In genomic region chr12:114764516-114764915, GRCh38 we compare ENCODE assay signal across 1 cellular context.
TF ChIP-seq lines count a peak whose summit lies in the region.

No MANE protein-coding gene starts in this region.

TF ChIP-seq in H1, 55 proteins besides CTCF, POLR2A, EP300 and RAD21 (continued from another document):
- TF ChIP-seq ATF2 (IDR thresholded peaks at IDR 0.05; ENCODE audit: low read length), result no peak
TF ChIP-seq in H1: peak in this region for 0.
